ENCODE assay signal across 1 cellular context in genomic region chr1:61742620-61743431, GRCh38.
TF ChIP-seq lines count a peak whose summit lies in the region.

No MANE protein-coding gene starts in this region.

TF ChIP-seq in HepG2, 621 proteins besides CTCF, POLR2A, EP300 and RAD21 (continued from another document and continues in another):
- TF ChIP-seq TFAP4 (IDR thresholded peaks at IDR 0.05; ENCODE audit: borderline replicate concordance, low read depth): no peak
- TF ChIP-seq CHD2 (IDR thresholded peaks at IDR 0.05; ENCODE audit: low read depth, low read length): no peak
- 0 out of 2 replicates have a peak, but pooled peaks have one; percentile 16 for TF ChIP-seq TAF1 (CRISPR knock-in tag; IDR thresholded peaks at IDR 0.05)
- no peak for TF ChIP-seq TGIF2 (CRISPR knock-in tag; IDR thresholded peaks at IDR 0.05)
- TF ChIP-seq MIER2 (CRISPR knock-in tag; IDR thresholded peaks at IDR 0.05): no peak
- no peak for TF ChIP-seq SP2 (CRISPR knock-in tag; IDR thresholded peaks at IDR 0.05)
- no peak for TF ChIP-seq MYC (CRISPR knock-in tag; IDR thresholded peaks at IDR 0.05; ENCODE audit: borderline replicate concordance)
- TF ChIP-seq ETS1 (CRISPR knock-in tag; IDR thresholded peaks at IDR 0.05): no peak
- TF ChIP-seq BCL6 (CRISPR knock-in tag; IDR thresholded peaks at IDR 0.05): no peak
- no peak for TF ChIP-seq ARNT2 (CRISPR knock-in tag; IDR thresholded peaks at IDR 0.05; ENCODE audit: low read depth)
- TF ChIP-seq ELK4 (CRISPR knock-in tag; IDR thresholded peaks at IDR 0.05; ENCODE audit: borderline replicate concordance): no peak
- peak; percentile 58 for TF ChIP-seq ZFY (CRISPR knock-in tag; IDR thresholded peaks at IDR 0.05)
- TF ChIP-seq GZF1 (CRISPR knock-in tag; IDR thresholded peaks at IDR 0.05): no peak
- TF ChIP-seq ZNF124 (CRISPR knock-in tag; IDR thresholded peaks at IDR 0.05): no peak
- peak; percentile 67 for TF ChIP-seq HNRNPL (IDR thresholded peaks at IDR 0.05; ENCODE audit: low read depth, low read length)
- no peak for TF ChIP-seq HOMEZ (CRISPR knock-in tag; IDR thresholded peaks at IDR 0.05; ENCODE audit: low read depth)
- TF ChIP-seq, protein P1, sequence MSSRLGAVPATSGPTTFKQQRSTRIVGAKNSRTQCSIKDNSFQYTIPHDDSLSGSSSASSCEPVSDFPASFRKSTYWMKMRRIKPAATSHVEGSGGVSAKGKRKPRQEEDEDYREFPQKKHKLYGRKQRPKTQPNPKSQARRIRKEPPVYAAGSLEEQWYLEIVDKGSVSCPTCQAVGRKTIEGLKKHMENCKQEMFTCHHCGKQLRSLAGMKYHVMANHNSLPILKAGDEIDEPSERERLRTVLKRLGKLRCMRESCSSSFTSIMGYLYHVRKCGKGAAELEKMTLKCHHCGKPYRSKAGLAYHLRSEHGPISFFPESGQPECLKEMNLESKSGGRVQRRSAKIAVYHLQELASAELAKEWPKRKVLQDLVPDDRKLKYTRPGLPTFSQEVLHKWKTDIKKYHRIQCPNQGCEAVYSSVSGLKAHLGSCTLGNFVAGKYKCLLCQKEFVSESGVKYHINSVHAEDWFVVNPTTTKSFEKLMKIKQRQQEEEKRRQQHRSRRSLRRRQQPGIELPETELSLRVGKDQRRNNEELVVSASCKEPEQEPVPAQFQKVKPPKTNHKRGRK (CRISPR knock-in tag; IDR thresholded peaks at IDR 0.05): no peak
- no peak for TF ChIP-seq TRIM24 (CRISPR knock-in tag; IDR thresholded peaks at IDR 0.05)
- TF ChIP-seq ZNF670 (CRISPR knock-in tag; IDR thresholded peaks at IDR 0.05; ENCODE audit: borderline replicate concordance): no peak
- TF ChIP-seq SIN3A (IDR thresholded peaks at IDR 0.05; ENCODE audit: borderline replicate concordance, low read depth, low read length): 0 out of 2 replicates have a peak, but pooled peaks have one; percentile 18
- TF ChIP-seq ZNF629 (CRISPR knock-in tag; conservative IDR thresholded peaks at IDR 0.05): no peak
- no peak for TF ChIP-seq HNF4A (CRISPR knock-in tag; IDR thresholded peaks at IDR 0.05)
- no peak for TF ChIP-seq AGO1 (IDR thresholded peaks at IDR 0.05; ENCODE audit: low read depth, low read length, poor library complexity, severe bottlenecking)
- peak; percentile 67; the same call in 1 of the 2 replicates for TF ChIP-seq ZNF329 (CRISPR knock-in tag; IDR thresholded peaks at IDR 0.05; ENCODE audit: low read depth)
- TF ChIP-seq, protein P2, sequence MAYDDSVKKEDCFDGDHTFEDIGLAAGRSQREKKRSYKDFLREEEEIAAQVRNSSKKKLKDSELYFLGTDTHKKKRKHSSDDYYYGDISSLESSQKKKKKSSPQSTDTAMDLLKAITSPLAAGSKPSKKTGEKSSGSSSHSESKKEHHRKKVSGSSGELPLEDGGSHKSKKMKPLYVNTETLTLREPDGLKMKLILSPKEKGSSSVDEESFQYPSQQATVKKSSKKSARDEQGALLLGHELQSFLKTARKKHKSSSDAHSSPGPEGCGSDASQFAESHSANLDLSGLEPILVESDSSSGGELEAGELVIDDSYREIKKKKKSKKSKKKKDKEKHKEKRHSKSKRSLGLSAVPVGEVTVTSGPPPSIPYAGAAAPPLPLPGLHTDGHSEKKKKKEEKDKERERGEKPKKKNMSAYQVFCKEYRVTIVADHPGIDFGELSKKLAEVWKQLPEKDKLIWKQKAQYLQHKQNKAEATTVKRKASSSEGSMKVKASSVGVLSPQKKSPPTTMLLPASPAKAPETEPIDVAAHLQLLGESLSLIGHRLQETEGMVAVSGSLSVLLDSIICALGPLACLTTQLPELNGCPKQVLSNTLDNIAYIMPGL (CRISPR knock-in tag; IDR thresholded peaks at IDR 0.05; ENCODE audit: borderline replicate concordance in 1 of 2, low read depth in 1 of 2): no peak
- TF ChIP-seq, protein P3, sequence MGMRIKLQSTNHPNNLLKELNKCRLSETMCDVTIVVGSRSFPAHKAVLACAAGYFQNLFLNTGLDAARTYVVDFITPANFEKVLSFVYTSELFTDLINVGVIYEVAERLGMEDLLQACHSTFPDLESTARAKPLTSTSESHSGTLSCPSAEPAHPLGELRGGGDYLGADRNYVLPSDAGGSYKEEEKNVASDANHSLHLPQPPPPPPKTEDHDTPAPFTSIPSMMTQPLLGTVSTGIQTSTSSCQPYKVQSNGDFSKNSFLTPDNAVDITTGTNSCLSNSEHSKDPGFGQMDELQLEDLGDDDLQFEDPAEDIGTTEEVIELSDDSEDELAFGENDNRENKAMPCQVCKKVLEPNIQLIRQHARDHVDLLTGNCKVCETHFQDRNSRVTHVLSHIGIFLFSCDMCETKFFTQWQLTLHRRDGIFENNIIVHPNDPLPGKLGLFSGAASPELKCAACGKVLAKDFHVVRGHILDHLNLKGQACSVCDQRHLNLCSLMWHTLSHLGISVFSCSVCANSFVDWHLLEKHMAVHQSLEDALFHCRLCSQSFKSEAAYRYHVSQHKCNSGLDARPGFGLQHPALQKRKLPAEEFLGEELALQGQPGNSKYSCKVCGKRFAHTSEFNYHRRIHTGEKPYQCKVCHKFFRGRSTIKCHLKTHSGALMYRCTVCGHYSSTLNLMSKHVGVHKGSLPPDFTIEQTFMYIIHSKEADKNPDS (CRISPR knock-in tag; IDR thresholded peaks at IDR 0.05): no peak
- no peak for TF ChIP-seq ZFP37 (CRISPR knock-in tag; IDR thresholded peaks at IDR 0.05; ENCODE audit: borderline replicate concordance)
- TF ChIP-seq ZNF414 (CRISPR knock-in tag; IDR thresholded peaks at IDR 0.05): no peak
- no peak for TF ChIP-seq ETV6 (CRISPR knock-in tag; conservative IDR thresholded peaks at IDR 0.05)
- TF ChIP-seq ZFX (CRISPR knock-in tag; IDR thresholded peaks at IDR 0.05; ENCODE audit: low read depth): peak; percentile 58
- TF ChIP-seq, protein P4, sequence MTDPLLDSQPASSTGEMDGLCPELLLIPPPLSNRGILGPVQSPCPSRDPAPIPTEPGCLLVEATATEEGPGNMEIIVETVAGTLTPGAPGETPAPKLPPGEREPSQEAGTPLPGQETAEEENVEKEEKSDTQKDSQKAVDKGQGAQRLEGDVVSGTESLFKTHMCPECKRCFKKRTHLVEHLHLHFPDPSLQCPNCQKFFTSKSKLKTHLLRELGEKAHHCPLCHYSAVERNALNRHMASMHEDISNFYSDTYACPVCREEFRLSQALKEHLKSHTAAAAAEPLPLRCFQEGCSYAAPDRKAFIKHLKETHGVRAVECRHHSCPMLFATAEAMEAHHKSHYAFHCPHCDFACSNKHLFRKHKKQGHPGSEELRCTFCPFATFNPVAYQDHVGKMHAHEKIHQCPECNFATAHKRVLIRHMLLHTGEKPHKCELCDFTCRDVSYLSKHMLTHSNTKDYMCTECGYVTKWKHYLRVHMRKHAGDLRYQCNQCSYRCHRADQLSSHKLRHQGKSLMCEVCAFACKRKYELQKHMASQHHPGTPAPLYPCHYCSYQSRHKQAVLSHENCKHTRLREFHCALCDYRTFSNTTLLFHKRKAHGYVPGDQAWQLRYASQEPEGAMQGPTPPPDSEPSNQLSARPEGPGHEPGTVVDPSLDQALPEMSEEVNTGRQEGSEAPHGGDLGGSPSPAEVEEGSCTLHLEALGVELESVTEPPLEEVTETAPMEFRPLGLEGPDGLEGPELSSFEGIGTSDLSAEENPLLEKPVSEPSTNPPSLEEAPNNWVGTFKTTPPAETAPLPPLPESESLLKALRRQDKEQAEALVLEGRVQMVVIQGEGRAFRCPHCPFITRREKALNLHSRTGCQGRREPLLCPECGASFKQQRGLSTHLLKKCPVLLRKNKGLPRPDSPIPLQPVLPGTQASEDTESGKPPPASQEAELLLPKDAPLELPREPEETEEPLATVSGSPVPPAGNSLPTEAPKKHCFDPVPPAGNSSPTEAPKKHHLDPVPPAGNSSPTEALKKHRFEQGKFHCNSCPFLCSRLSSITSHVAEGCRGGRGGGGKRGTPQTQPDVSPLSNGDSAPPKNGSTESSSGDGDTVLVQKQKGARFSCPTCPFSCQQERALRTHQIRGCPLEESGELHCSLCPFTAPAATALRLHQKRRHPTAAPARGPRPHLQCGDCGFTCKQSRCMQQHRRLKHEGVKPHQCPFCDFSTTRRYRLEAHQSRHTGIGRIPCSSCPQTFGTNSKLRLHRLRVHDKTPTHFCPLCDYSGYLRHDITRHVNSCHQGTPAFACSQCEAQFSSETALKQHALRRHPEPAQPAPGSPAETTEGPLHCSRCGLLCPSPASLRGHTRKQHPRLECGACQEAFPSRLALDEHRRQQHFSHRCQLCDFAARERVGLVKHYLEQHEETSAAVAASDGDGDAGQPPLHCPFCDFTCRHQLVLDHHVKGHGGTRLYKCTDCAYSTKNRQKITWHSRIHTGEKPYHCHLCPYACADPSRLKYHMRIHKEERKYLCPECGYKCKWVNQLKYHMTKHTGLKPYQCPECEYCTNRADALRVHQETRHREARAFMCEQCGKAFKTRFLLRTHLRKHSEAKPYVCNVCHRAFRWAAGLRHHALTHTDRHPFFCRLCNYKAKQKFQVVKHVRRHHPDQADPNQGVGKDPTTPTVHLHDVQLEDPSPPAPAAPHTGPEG (CRISPR knock-in tag; IDR thresholded peaks at IDR 0.05): peak; percentile 8; the same call in 1 of the 2 replicates
- TF ChIP-seq ZEB1 (IDR thresholded peaks at IDR 0.05; ENCODE audit: insufficient replicate concordance, low read depth): no peak
- no peak for TF ChIP-seq ZNF260 (CRISPR knock-in tag; IDR thresholded peaks at IDR 0.05; ENCODE audit: borderline replicate concordance, low read depth)
- no peak for TF ChIP-seq ZBTB7A (CRISPR knock-in tag; IDR thresholded peaks at IDR 0.05)
- TF ChIP-seq, protein P5, sequence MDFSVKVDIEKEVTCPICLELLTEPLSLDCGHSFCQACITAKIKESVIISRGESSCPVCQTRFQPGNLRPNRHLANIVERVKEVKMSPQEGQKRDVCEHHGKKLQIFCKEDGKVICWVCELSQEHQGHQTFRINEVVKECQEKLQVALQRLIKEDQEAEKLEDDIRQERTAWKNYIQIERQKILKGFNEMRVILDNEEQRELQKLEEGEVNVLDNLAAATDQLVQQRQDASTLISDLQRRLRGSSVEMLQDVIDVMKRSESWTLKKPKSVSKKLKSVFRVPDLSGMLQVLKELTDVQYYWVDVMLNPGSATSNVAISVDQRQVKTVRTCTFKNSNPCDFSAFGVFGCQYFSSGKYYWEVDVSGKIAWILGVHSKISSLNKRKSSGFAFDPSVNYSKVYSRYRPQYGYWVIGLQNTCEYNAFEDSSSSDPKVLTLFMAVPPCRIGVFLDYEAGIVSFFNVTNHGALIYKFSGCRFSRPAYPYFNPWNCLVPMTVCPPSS (IDR thresholded peaks at IDR 0.05): no peak
- TF ChIP-seq GATAD2A (CRISPR knock-in tag; IDR thresholded peaks at IDR 0.05): no peak
- no peak for TF ChIP-seq ZNF850 (CRISPR knock-in tag; conservative IDR thresholded peaks at IDR 0.05)
- peak; percentile 45; the same call in 1 of the 2 replicates for TF ChIP-seq KMT2A (CRISPR knock-in tag; IDR thresholded peaks at IDR 0.05)
- TF ChIP-seq GABPB1 (CRISPR knock-in tag; IDR thresholded peaks at IDR 0.05): peak; percentile 0; the same call in 1 of the 2 replicates
- no peak for TF ChIP-seq ZBTB8A (CRISPR knock-in tag; IDR thresholded peaks at IDR 0.05; ENCODE audit: borderline replicate concordance, low read depth)
- TF ChIP-seq, protein P6, sequence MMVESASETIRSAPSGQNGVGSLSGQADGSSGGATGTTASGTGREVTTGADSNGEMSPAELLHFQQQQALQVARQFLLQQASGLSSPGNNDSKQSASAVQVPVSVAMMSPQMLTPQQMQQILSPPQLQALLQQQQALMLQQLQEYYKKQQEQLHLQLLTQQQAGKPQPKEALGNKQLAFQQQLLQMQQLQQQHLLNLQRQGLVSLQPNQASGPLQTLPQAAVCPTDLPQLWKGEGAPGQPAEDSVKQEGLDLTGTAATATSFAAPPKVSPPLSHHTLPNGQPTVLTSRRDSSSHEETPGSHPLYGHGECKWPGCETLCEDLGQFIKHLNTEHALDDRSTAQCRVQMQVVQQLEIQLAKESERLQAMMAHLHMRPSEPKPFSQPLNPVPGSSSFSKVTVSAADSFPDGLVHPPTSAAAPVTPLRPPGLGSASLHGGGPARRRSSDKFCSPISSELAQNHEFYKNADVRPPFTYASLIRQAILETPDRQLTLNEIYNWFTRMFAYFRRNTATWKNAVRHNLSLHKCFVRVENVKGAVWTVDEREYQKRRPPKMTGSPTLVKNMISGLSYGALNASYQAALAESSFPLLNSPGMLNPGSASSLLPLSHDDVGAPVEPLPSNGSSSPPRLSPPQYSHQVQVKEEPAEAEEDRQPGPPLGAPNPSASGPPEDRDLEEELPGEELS (CRISPR knock-in tag; IDR thresholded peaks at IDR 0.05): no peak
